In genomic region chr22:19615001-19615461, GRCh38 we compare ENCODE assay signal across 35 cellular contexts.
A peak's percentile ranks its signal among the peaks of the same experiment; 100 is the strongest.
DNase-seq lines count a peak whose midpoint lies in the region; ATAC-seq and TF ChIP-seq lines count a peak whose summit lies in the region.
"Had no signal": no experiment of that assay in that cellular context is flagged by ENCODE, and none has a peak within 500 bp of the region (broad histone marks: within the 10 kb centered on the region; RNA-seq: fewer than 3 reads in every experiment).

No MANE protein-coding gene starts in this region.

- no peaks in the 10 kb centered on the region for H3K36me3 ChIP-seq in Karpas-422 (ENCODE audit: insufficient read depth, low read length)
- H3K36me3 ChIP-seq: heart right ventricle, neutrophil, prostate gland, thyroid gland, vagina had no signal

- no peaks in the 10 kb centered on the region for H3K9me3 Mint-ChIP-seq in stimulated activated memory B cell treated with anti-CD40 and anti-IgM and Interleukin-4, amounts not matched to agents 10 μg/mL and 1 μg/mL and 100 μg/mL, for 72 hours
- H3K9me3 Mint-ChIP-seq in osteocyte (ENCODE audit: unreplicated experiment): no peaks in the 10 kb centered on the region
- H3K9me3 Mint-ChIP-seq: activated CD4-positive, alpha-beta memory T cell treated with anti-CD3 and anti-CD28 coated beads for 36 hours; activated naive CD4-positive, alpha-beta T cell treated with anti-CD3 and anti-CD28 coated beads, Interleukin-2, amount 10 ng/mL, durations not matched to agents 7 days and 5 days; activated T-helper 1 cell treated with anti-CD3 and anti-CD28 coated beads, Interleukin-12 subunit alpha, Interleukin-12 subunit beta, Interleukin-2, Interleukin-4 antibody, amounts not matched to agents 30 ng/mL and 10 ng/mL and 1 ng/mL, durations not matched to agents 14 hours and 24 hours and 36 hours; central memory CD8-positive, alpha-beta T cell; H9; mesothelial cell of epicardium; T-helper 1 cell treated with Interleukin-12 subunit alpha and Interleukin-12 subunit beta and Interleukin-4 antibody, amounts not matched to agents 30 μg/mL and 1 μg/mL, for 36 hours had no signal

- CTCF ChIA-PET in GM10248 (lab: Yijun Ruan, JAX): interaction anchor here (0.8 kb wide), 1 partner anchor 15 kb away, joined by 3 read pairs; no protein-coding TSS in a partner anchor

- H3K27ac Mint-ChIP-seq in stimulated activated memory B cell treated with anti-CD40 and anti-IgM and Interleukin-4, amounts not matched to agents 10 μg/mL and 1 μg/mL and 100 μg/mL, for 72 hours: peak overlapping the region; percentile 5
- H3K27ac Mint-ChIP-seq in osteocyte (ENCODE audit: unreplicated experiment): no peak overlapping the region
- H3K27ac Mint-ChIP-seq: activated CD4-positive, alpha-beta memory T cell treated with anti-CD3 and anti-CD28 coated beads for 36 hours; activated naive CD4-positive, alpha-beta T cell treated with anti-CD3 and anti-CD28 coated beads, Interleukin-2, amount 10 ng/mL, durations not matched to agents 7 days and 5 days; activated T-helper 1 cell treated with anti-CD3 and anti-CD28 coated beads, Interleukin-12 subunit alpha, Interleukin-12 subunit beta, Interleukin-2, Interleukin-4 antibody, amounts not matched to agents 30 ng/mL and 10 ng/mL and 1 ng/mL, durations not matched to agents 14 hours and 24 hours and 36 hours; H9; mesothelial cell of epicardium; T-helper 1 cell treated with Interleukin-12 subunit alpha and Interleukin-12 subunit beta and Interleukin-4 antibody, amounts not matched to agents 30 μg/mL and 1 μg/mL, for 36 hours had no signal

- no peaks in the 10 kb centered on the region for H3K79me2 ChIP-seq in Karpas-422 (ENCODE audit: low read length)

- H3K4me3 ChIP-seq in Karpas-422 (ENCODE audit: low read length): peak overlapping the region; percentile 43
- H3K4me3 ChIP-seq: body of pancreas, heart right ventricle, prostate gland, thyroid gland, vagina had no signal

- H3K9ac ChIP-seq in Karpas-422 (ENCODE audit: low read length): peak overlapping the region; percentile 81

- peak overlapping the region; percentile 98 for H3K27ac ChIP-seq in Karpas-422 (ENCODE audit: low read length)
- H3K27ac ChIP-seq: body of pancreas, C4-2B, heart right ventricle, neutrophil, prostate gland, thyroid gland, vagina had no signal

- H3K4me3 Mint-ChIP-seq in stimulated activated memory B cell treated with anti-CD40 and anti-IgM and Interleukin-4, amounts not matched to agents 10 μg/mL and 1 μg/mL and 100 μg/mL, for 72 hours: no peak overlapping the region
- no peak overlapping the region for H3K4me3 Mint-ChIP-seq in osteocyte (ENCODE audit: unreplicated experiment)
- H3K4me3 Mint-ChIP-seq: activated CD4-positive, alpha-beta memory T cell treated with anti-CD3 and anti-CD28 coated beads for 36 hours; activated naive CD4-positive, alpha-beta T cell treated with anti-CD3 and anti-CD28 coated beads, Interleukin-2, amount 10 ng/mL, durations not matched to agents 7 days and 5 days; activated T-helper 1 cell treated with anti-CD3 and anti-CD28 coated beads, Interleukin-12 subunit alpha, Interleukin-12 subunit beta, Interleukin-2, Interleukin-4 antibody, amounts not matched to agents 30 ng/mL and 10 ng/mL and 1 ng/mL, durations not matched to agents 14 hours and 24 hours and 36 hours; central memory CD8-positive, alpha-beta T cell; H9; mesothelial cell of epicardium; T-helper 1 cell treated with Interleukin-12 subunit alpha and Interleukin-12 subunit beta and Interleukin-4 antibody, amounts not matched to agents 30 μg/mL and 1 μg/mL, for 36 hours had no signal

- DNase-seq in GM10248 (ENCODE audit: extremely low spot score) (peak; percentile 40), Karpas-422 (peak; percentile 88), dermis blood vessel endothelial cell (peak; percentile 31), activated gamma-delta T cell treated with Interleukin-2 at 50 U/mL for 16 hours (no peak), AG20443 (ENCODE audit: low spot score) (no peak), osteocyte (ENCODE audit: extremely low spot score, unreplicated experiment) (no peak)
- DNase-seq: activated CD4-positive, alpha-beta memory T cell treated with anti-CD3 and anti-CD28 coated beads for 36 hours; activated CD4-positive, alpha-beta T cell treated with anti-CD3 and anti-CD28 coated beads for 1 hour; activated CD8-positive, alpha-beta memory T cell treated with anti-CD3 and anti-CD28 coated beads, Interleukin-2, amount 50 U/mL, for 4 hours; activated naive CD4-positive, alpha-beta T cell treated with anti-CD3 and anti-CD28 coated beads, Interleukin-2, amount 10 ng/mL, durations not matched to agents 7 days and 5 days; body of pancreas; COR-L47; DMS79 treated with DMSO at 0.1 percent for 48 hours; GF-D8; H9; heart right ventricle; left ventricle myocardium superior; NCI-H187; NCI-H446 treated with DMSO at 0.1 percent for 48 hours; stimulated activated CD4-positive, alpha-beta T cell treated with anti-CD3 and anti-CD28 coated beads, Interleukin-12 subunit alpha, Interleukin-12 subunit beta, amount 100 ng/mL, for 4 hours; stimulated activated CD4-positive, alpha-beta T cell treated with anti-CD3 and anti-CD28 coated beads, Interleukin-2, amount 100 ng/mL, for 48 hours; thyroid gland had no signal

- H3K4me2 ChIP-seq in Karpas-422 (ENCODE audit: low read depth, low read length, poor library complexity, severe bottlenecking): peak overlapping the region; percentile 58

- peak overlapping the region; percentile 61; the same call in 1 of the 2 replicates for H2AFZ ChIP-seq in Karpas-422 (ENCODE audit: low read length)

- peaks cover 62% of the 10 kb centered on the region for H3K4me1 Mint-ChIP-seq in stimulated activated memory B cell treated with anti-CD40 and anti-IgM and Interleukin-4, amounts not matched to agents 10 μg/mL and 1 μg/mL and 100 μg/mL, for 72 hours
- no peaks in the 10 kb centered on the region for H3K4me1 Mint-ChIP-seq in osteocyte (ENCODE audit: unreplicated experiment)
- H3K4me1 Mint-ChIP-seq: central memory CD8-positive, alpha-beta T cell had no signal

- H3K4me1 ChIP-seq in Karpas-422 (ENCODE audit: low read length): peaks cover 93% of the 10 kb centered on the region
- H3K4me1 ChIP-seq: body of pancreas, heart right ventricle, prostate gland, thyroid gland, vagina had no signal

- no peaks in the 10 kb centered on the region for H3K27me3 ChIP-seq in Karpas-422 (ENCODE audit: low read length)
- H3K27me3 ChIP-seq: body of pancreas, thyroid gland, vagina had no signal

- no peaks in the 10 kb centered on the region for H3K9me2 ChIP-seq in Karpas-422 (replicated peaks; ENCODE audit: insufficient read depth, low read length)

- no peaks in the 10 kb centered on the region for H4K20me1 ChIP-seq in Karpas-422 (ENCODE audit: insufficient read depth, low read depth, low read length)

- peaks cover 23% of the 10 kb centered on the region for H3K27me3 Mint-ChIP-seq in stimulated activated memory B cell treated with anti-CD40 and anti-IgM and Interleukin-4, amounts not matched to agents 10 μg/mL and 1 μg/mL and 100 μg/mL, for 72 hours
- H3K27me3 Mint-ChIP-seq in osteocyte (ENCODE audit: unreplicated experiment): peaks cover 36% of the 10 kb centered on the region

- POLR2A ChIA-PET in GM10248 (lab: Yijun Ruan, JAX): no interaction called here

- no peaks in the 10 kb centered on the region for H3K36me3 Mint-ChIP-seq in stimulated activated memory B cell treated with anti-CD40 and anti-IgM and Interleukin-4, amounts not matched to agents 10 μg/mL and 1 μg/mL and 100 μg/mL, for 72 hours
- H3K36me3 Mint-ChIP-seq in osteocyte (ENCODE audit: unreplicated experiment): no peaks in the 10 kb centered on the region
- H3K36me3 Mint-ChIP-seq: activated CD4-positive, alpha-beta memory T cell treated with anti-CD3 and anti-CD28 coated beads for 36 hours; activated naive CD4-positive, alpha-beta T cell treated with anti-CD3 and anti-CD28 coated beads, Interleukin-2, amount 10 ng/mL, durations not matched to agents 7 days and 5 days; mesothelial cell of epicardium had no signal

- peak; percentile 53 for ATAC-seq in stimulated activated memory B cell treated with anti-CD40 and anti-IgM and Interleukin-4, amounts not matched to agents 10 μg/mL and 1 μg/mL and 100 μg/mL, for 72 hours
- ATAC-seq: body of pancreas, esophagus mucosa, heart right ventricle, left ventricle myocardium superior, Right ventricle myocardium inferior, sciatic nerve, SK-N-SH treated with all-trans-retinoic acid at 6 μM for 48 hours had no signal

- no peak for TF ChIP-seq CTCF in GM10248 (IDR thresholded peaks at IDR 0.05; ENCODE audit: control extremely low read depth, extremely low read depth, low read depth, missing control alignments)
- TF ChIP-seq CTCF in osteocyte (IDR thresholded peaks at IDR 0.05): no peak

- no peaks in the 10 kb centered on the region for H3K9me3 ChIP-seq in Karpas-422 (ENCODE audit: low read length)
- H3K9me3 ChIP-seq: body of pancreas, heart right ventricle, neutrophil, prostate gland, thyroid gland, vagina had no signal

Comparison
In these comparisons a context has a peak if more than half of its experiments do, and no peak if none do; other contexts are left out.
1. DNase-seq: peak in GM10248 (single experiment), Karpas-422 (single experiment) and dermis blood vessel endothelial cell (single experiment); none in activated gamma-delta T cell treated with Interleukin-2 at 50 U/mL for 16 hours (single experiment), AG20443 (single experiment) and osteocyte (single experiment).